Comparison of ENCODE assay signal across 1 cellular context in genomic region chr6:38702471-38703397, GRCh38.
TF ChIP-seq lines count a peak whose summit lies in the region.

GLO1 (minus strand) TSS chr6:38703145; CDS start chr6:38703054, 91 bp downstream.

TF ChIP-seq in K562, 482 proteins besides CTCF, POLR2A, EP300 and RAD21 (continued from another document and continues in another):
- no peak for TF ChIP-seq SRSF7 (optimal IDR thresholded peaks at IDR 0.05; ENCODE audit: low read depth, low read length)
- TF ChIP-seq FUS (optimal IDR thresholded peaks at IDR 0.05; ENCODE audit: low read depth, low read length) = no peak
- TF ChIP-seq RCOR1 (IDR thresholded peaks at IDR 0.05; ENCODE audit: borderline replicate concordance in 1 of 2, low read depth in 2 of 2, low read length in 2 of 2) = peak in 1 of 2 experiments; percentile 46; a peak in 2 of 4 replicates
- no peak for TF ChIP-seq ILF3 (IDR thresholded peaks at IDR 0.05; ENCODE audit: borderline replicate concordance)
- TF ChIP-seq RHOXF2B (CRISPR knock-in tag; conservative IDR thresholded peaks at IDR 0.05) = no peak
- peak; percentile 42; the same call in 1 of the 2 replicates for TF ChIP-seq GABPA (tag; conservative IDR thresholded peaks at IDR 0.05; ENCODE audit: low read depth)
- TF ChIP-seq WHSC1 (IDR thresholded peaks at IDR 0.05; ENCODE audit: low read length) = no peak
- TF ChIP-seq CREBBP (IDR thresholded peaks at IDR 0.05; ENCODE audit: low read depth, low read length) = no peak
- TF ChIP-seq GTF2F1 (IDR thresholded peaks at IDR 0.05; ENCODE audit: low read depth, low read length) = peak; percentile 90
- TF ChIP-seq RBFOX2 (IDR thresholded peaks at IDR 0.05; ENCODE audit: low read depth, low read length) = peak; percentile 100
- TF ChIP-seq ZNF589 (CRISPR knock-in tag; IDR thresholded peaks at IDR 0.05; ENCODE audit: low read depth) = no peak
- no peak for TF ChIP-seq EZH2 (IDR thresholded peaks at IDR 0.05; ENCODE audit: borderline replicate concordance, low read depth, low read length)
- TF ChIP-seq, protein P1, sequence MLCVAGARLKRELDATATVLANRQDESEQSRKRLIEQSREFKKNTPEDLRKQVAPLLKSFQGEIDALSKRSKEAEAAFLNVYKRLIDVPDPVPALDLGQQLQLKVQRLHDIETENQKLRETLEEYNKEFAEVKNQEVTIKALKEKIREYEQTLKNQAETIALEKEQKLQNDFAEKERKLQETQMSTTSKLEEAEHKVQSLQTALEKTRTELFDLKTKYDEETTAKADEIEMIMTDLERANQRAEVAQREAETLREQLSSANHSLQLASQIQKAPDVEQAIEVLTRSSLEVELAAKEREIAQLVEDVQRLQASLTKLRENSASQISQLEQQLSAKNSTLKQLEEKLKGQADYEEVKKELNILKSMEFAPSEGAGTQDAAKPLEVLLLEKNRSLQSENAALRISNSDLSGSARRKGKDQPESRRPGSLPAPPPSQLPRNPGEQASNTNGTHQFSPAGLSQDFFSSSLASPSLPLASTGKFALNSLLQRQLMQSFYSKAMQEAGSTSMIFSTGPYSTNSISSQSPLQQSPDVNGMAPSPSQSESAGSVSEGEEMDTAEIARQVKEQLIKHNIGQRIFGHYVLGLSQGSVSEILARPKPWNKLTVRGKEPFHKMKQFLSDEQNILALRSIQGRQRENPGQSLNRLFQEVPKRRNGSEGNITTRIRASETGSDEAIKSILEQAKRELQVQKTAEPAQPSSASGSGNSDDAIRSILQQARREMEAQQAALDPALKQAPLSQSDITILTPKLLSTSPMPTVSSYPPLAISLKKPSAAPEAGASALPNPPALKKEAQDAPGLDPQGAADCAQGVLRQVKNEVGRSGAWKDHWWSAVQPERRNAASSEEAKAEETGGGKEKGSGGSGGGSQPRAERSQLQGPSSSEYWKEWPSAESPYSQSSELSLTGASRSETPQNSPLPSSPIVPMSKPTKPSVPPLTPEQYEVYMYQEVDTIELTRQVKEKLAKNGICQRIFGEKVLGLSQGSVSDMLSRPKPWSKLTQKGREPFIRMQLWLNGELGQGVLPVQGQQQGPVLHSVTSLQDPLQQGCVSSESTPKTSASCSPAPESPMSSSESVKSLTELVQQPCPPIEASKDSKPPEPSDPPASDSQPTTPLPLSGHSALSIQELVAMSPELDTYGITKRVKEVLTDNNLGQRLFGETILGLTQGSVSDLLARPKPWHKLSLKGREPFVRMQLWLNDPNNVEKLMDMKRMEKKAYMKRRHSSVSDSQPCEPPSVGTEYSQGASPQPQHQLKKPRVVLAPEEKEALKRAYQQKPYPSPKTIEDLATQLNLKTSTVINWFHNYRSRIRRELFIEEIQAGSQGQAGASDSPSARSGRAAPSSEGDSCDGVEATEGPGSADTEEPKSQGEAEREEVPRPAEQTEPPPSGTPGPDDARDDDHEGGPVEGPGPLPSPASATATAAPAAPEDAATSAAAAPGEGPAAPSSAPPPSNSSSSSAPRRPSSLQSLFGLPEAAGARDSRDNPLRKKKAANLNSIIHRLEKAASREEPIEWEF (CRISPR knock-in tag; IDR thresholded peaks at IDR 0.05) = no peak
- TF ChIP-seq, protein P2, sequence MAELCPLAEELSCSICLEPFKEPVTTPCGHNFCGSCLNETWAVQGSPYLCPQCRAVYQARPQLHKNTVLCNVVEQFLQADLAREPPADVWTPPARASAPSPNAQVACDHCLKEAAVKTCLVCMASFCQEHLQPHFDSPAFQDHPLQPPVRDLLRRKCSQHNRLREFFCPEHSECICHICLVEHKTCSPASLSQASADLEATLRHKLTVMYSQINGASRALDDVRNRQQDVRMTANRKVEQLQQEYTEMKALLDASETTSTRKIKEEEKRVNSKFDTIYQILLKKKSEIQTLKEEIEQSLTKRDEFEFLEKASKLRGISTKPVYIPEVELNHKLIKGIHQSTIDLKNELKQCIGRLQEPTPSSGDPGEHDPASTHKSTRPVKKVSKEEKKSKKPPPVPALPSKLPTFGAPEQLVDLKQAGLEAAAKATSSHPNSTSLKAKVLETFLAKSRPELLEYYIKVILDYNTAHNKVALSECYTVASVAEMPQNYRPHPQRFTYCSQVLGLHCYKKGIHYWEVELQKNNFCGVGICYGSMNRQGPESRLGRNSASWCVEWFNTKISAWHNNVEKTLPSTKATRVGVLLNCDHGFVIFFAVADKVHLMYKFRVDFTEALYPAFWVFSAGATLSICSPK (IDR thresholded peaks at IDR 0.05; ENCODE audit: borderline replicate concordance) = no peak
- TF ChIP-seq TBP (optimal IDR thresholded peaks at IDR 0.05; ENCODE audit: low read depth, low read length) = peak; percentile 95
- no peak for TF ChIP-seq OTX1 (CRISPR knock-in tag; IDR thresholded peaks at IDR 0.05)
- no peak for TF ChIP-seq ZNF253 (CRISPR knock-in tag; conservative IDR thresholded peaks at IDR 0.05)
- TF ChIP-seq RNF2 (IDR thresholded peaks at IDR 0.05) = peak; percentile 84
- TF ChIP-seq, protein P3, sequence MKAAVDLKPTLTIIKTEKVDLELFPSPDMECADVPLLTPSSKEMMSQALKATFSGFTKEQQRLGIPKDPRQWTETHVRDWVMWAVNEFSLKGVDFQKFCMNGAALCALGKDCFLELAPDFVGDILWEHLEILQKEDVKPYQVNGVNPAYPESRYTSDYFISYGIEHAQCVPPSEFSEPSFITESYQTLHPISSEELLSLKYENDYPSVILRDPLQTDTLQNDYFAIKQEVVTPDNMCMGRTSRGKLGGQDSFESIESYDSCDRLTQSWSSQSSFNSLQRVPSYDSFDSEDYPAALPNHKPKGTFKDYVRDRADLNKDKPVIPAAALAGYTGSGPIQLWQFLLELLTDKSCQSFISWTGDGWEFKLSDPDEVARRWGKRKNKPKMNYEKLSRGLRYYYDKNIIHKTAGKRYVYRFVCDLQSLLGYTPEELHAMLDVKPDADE (conservative IDR thresholded peaks at IDR 0.05; ENCODE audit: control insufficient read depth, low read depth, low read length) = peak; percentile 82
- TF ChIP-seq ELF2 (CRISPR knock-in tag; IDR thresholded peaks at IDR 0.05) = no peak
- TF ChIP-seq, protein P4, sequence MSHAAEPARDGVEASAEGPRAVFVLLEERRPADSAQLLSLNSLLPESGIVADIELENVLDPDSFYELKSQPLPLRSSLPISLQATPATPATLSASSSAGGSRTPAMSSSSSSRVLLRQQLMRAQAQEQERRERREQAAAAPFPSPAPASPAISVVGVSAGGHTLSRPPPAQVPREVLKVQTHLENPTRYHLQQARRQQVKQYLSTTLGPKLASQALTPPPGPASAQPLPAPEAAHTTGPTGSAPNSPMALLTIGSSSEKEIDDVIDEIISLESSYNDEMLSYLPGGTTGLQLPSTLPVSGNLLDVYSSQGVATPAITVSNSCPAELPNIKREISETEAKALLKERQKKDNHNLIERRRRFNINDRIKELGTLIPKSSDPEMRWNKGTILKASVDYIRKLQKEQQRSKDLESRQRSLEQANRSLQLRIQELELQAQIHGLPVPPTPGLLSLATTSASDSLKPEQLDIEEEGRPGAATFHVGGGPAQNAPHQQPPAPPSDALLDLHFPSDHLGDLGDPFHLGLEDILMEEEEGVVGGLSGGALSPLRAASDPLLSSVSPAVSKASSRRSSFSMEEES (CRISPR knock-in tag; IDR thresholded peaks at IDR 0.05) = no peak
- peak in 1 of 2 experiments; percentile 55; a peak in 2 of 4 replicates for TF ChIP-seq SIN3A (IDR thresholded peaks at IDR 0.05; ENCODE audit: borderline replicate concordance in 2 of 2, control insufficient read depth in 1 of 2, low read depth in 2 of 2, low read length in 2 of 2)
- peak; percentile 36; the same call in 1 of the 2 replicates for TF ChIP-seq MAFF (IDR thresholded peaks at IDR 0.05; ENCODE audit: low read length)
- TF ChIP-seq ZNF316 (IDR thresholded peaks at IDR 0.05) = peak; percentile 47; the same call in 1 of the 2 replicates
- no peak for TF ChIP-seq ZBTB5 (IDR thresholded peaks at IDR 0.05)
- no peak for TF ChIP-seq HLTF (IDR thresholded peaks at IDR 0.05)
- TF ChIP-seq SMAD1 (IDR thresholded peaks at IDR 0.05; ENCODE audit: low read depth, low read length, partially characterized antibody) = peak; percentile 58
- no peak for TF ChIP-seq ZNF165 (CRISPR knock-in tag; IDR thresholded peaks at IDR 0.05; ENCODE audit: borderline replicate concordance)
- no peak for TF ChIP-seq TCF7 (IDR thresholded peaks at IDR 0.05; ENCODE audit: borderline replicate concordance)
- no peak for TF ChIP-seq ZNF174 (CRISPR knock-in tag; IDR thresholded peaks at IDR 0.05)
- TF ChIP-seq, protein P5, sequence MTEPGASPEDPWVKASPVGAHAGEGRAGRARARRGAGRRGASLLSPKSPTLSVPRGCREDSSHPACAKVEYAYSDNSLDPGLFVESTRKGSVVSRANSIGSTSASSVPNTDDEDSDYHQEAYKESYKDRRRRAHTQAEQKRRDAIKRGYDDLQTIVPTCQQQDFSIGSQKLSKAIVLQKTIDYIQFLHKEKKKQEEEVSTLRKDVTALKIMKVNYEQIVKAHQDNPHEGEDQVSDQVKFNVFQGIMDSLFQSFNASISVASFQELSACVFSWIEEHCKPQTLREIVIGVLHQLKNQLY (CRISPR knock-in tag; conservative IDR thresholded peaks at IDR 0.05) = 0 out of 4 replicates have a peak, but pooled peaks of 1 of the 2 experiments have one; percentile 50
- TF ChIP-seq STAG1 (CRISPR knock-in tag; IDR thresholded peaks at IDR 0.05; ENCODE audit: borderline replicate concordance) = peak; percentile 46
- TF ChIP-seq RBM14 (IDR thresholded peaks at IDR 0.05; ENCODE audit: borderline replicate concordance, insufficient read depth, low read depth, low read length) = peak; percentile 90; the same call in 1 of the 2 replicates
- no peak for TF ChIP-seq ZNF785 (CRISPR knock-in tag; IDR thresholded peaks at IDR 0.05)
- TF ChIP-seq, protein P6, sequence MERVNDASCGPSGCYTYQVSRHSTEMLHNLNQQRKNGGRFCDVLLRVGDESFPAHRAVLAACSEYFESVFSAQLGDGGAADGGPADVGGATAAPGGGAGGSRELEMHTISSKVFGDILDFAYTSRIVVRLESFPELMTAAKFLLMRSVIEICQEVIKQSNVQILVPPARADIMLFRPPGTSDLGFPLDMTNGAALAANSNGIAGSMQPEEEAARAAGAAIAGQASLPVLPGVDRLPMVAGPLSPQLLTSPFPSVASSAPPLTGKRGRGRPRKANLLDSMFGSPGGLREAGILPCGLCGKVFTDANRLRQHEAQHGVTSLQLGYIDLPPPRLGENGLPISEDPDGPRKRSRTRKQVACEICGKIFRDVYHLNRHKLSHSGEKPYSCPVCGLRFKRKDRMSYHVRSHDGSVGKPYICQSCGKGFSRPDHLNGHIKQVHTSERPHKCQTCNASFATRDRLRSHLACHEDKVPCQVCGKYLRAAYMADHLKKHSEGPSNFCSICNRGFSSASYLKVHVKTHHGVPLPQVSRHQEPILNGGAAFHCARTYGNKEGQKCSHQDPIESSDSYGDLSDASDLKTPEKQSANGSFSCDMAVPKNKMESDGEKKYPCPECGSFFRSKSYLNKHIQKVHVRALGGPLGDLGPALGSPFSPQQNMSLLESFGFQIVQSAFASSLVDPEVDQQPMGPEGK (CRISPR knock-in tag; IDR thresholded peaks at IDR 0.05; ENCODE audit: borderline replicate concordance) = no peak
- TF ChIP-seq ATF7 (IDR thresholded peaks at IDR 0.05) = peak; percentile 97
- no peak for TF ChIP-seq ZSCAN32 (CRISPR knock-in tag; IDR thresholded peaks at IDR 0.05)
- TF ChIP-seq ETV1 (tag; conservative IDR thresholded peaks at IDR 0.05; ENCODE audit: low read depth) = no peak
- no peak for TF ChIP-seq NR2C1 (IDR thresholded peaks at IDR 0.05)
- no peak; the same call in 1 of the 2 replicates for TF ChIP-seq NR2C1 (tag; IDR thresholded peaks at IDR 0.05)
- TF ChIP-seq, protein P7, sequence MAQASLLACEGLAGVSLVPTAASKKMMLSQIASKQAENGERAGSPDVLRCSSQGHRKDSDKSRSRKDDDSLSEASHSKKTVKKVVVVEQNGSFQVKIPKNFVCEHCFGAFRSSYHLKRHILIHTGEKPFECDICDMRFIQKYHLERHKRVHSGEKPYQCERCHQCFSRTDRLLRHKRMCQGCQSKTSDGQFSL (CRISPR knock-in tag; IDR thresholded peaks at IDR 0.05) = no peak; the same call in 1 of the 2 replicates
- TF ChIP-seq, protein P7 (tag; IDR thresholded peaks at IDR 0.05) = no peak
- peak in 1 of 2 experiments; percentile 56; a peak in 1 of 4 replicates for TF ChIP-seq MNT (conservative IDR thresholded peaks at IDR 0.05)
- TF ChIP-seq KAT7 (CRISPR knock-in tag; IDR thresholded peaks at IDR 0.05; ENCODE audit: borderline replicate concordance) = peak; percentile 94; the same call in 1 of the 2 replicates
- peak; percentile 91 for TF ChIP-seq HMGXB4 (CRISPR knock-in tag; IDR thresholded peaks at IDR 0.05)
- no peak for TF ChIP-seq ZNF324 (CRISPR knock-in tag; IDR thresholded peaks at IDR 0.05)
